Comparison of ENCODE assay signal across 20 cellular contexts in the genomic region with DNA sequence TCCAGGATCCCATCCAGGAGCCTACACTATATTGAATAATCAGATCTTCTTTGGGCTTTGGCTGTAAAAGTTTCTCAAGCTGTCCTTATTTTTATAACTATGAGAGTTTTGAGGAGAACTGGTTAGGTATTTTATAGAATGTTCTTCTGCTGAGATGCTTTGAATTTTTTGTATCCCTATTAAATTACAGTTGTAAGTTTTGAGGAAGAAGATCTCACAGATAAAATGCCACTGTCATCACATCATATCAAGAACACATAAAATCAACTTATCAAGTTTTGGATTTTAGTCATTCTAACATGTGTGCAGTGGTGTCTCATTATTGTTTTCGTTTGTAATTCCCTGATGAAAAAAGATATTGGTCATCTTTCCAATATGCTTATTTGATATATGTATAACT.
DNase-seq lines count a peak whose midpoint lies in the region; ATAC-seq, FAIRE-seq and TF ChIP-seq lines count a peak whose summit lies in the region.
"Had no signal": no experiment of that assay in that cellular context is flagged by ENCODE, and none has a peak within 500 bp of the region (broad histone marks: within the 10 kb centered on the region; RNA-seq: fewer than 3 reads in every experiment).

No MANE protein-coding gene starts in this region.

- no peak for ATAC-seq in GM18909 (IDR thresholded peaks at IDR 0.05; ENCODE audit: poor library complexity, unreplicated experiment)
- ATAC-seq in HG02973 (IDR thresholded peaks at IDR 0.05; ENCODE audit: unreplicated experiment), result no peak
- ATAC-seq: HCT116, HepG2 had no signal

- H3K23ac ChIP-seq in mesenchymal stem cell (ENCODE audit: low read length in 2 of 2), result no peak overlapping the region

- H3K36me3 ChIP-seq in astrocyte (ENCODE audit: insufficient read depth, low read length) (no peaks in the 10 kb centered on the region), mesenchymal stem cell (ENCODE audit: control insufficient read depth in 1 of 2, insufficient read depth in 2 of 2, low read depth in 1 of 2, low read length in 2 of 2) (no peaks in the 10 kb centered on the region), osteoblast (ENCODE audit: insufficient read depth, low read length) (no peaks in the 10 kb centered on the region), WERI-Rb-1 (no peaks in the 10 kb centered on the region)
- H3K36me3 ChIP-seq: BLaER1 had no signal

- no peaks in the 10 kb centered on the region for H3K27me3 ChIP-seq in astrocyte (ENCODE audit: insufficient read depth, low read length)
- H3K27me3 ChIP-seq in mesenchymal stem cell (ENCODE audit: control insufficient read depth in 1 of 2, insufficient read depth in 1 of 2, low read length in 2 of 2), result no peaks in the 10 kb centered on the region
- H3K27me3 ChIP-seq in osteoblast (ENCODE audit: insufficient read depth, low read length), result no peaks in the 10 kb centered on the region
- no peaks in the 10 kb centered on the region for H3K27me3 ChIP-seq in WERI-Rb-1 (ENCODE audit: insufficient read depth, low read depth, severe bottlenecking)
- H3K27me3 ChIP-seq: BLaER1 had no signal

- H3K14ac ChIP-seq in mesenchymal stem cell (ENCODE audit: low read length in 2 of 2), result no peak overlapping the region

- no peaks in the 10 kb centered on the region for H3K79me1 ChIP-seq in mesenchymal stem cell (replicated peaks; ENCODE audit: low read length, poor library complexity, severe bottlenecking)

- no peak overlapping the region for H2BK15ac ChIP-seq in mesenchymal stem cell (ENCODE audit: low read depth, poor library complexity, severe bottlenecking)

- H3K9me3 ChIP-seq in astrocyte (ENCODE audit: insufficient read depth, low read depth, low read length) (no peaks in the 10 kb centered on the region), mesenchymal stem cell (ENCODE audit: control insufficient read depth, low read length) (peaks cover 12% of the 10 kb centered on the region), osteoblast (ENCODE audit: low read depth, low read length) (no peaks in the 10 kb centered on the region), WERI-Rb-1 (ENCODE audit: severe bottlenecking) (no peaks in the 10 kb centered on the region)
- H3K9me3 ChIP-seq: BLaER1 had no signal

- H3K9me3 Mint-ChIP-seq in astrocyte (ENCODE audit: unreplicated experiment), result peaks cover 8% of the 10 kb centered on the region
- H3K9me3 Mint-ChIP-seq: HFFc6 had no signal

- H3K4me1 ChIP-seq in astrocyte (ENCODE audit: insufficient read depth, low read length) (no peaks in the 10 kb centered on the region), mesenchymal stem cell (ENCODE audit: control insufficient read depth, insufficient read depth, low read depth, low read length) (no peaks in the 10 kb centered on the region), osteoblast (ENCODE audit: insufficient read depth, low read length) (no peaks in the 10 kb centered on the region)
- H3K4me1 ChIP-seq: BLaER1 had no signal

- H3K79me2 ChIP-seq in astrocyte (ENCODE audit: insufficient read depth, low read length), result no peaks in the 10 kb centered on the region
- H3K79me2 ChIP-seq in osteoblast (ENCODE audit: insufficient read depth, low read length), result no peaks in the 10 kb centered on the region

- peak; percentile 47 for DNase-seq in EL
- DNase-seq in astrocyte (ENCODE audit: low read depth), result no peak
- no peak for DNase-seq in mesenchymal stem cell
- DNase-seq in osteoblast (ENCODE audit: insufficient read length, low spot score, missing footprints), result no peak
- DNase-seq in WERI-Rb-1, result no peak
- DNase-seq: AML-193; Calu3; CD4-positive, alpha-beta memory T cell; GF-D8; GOT3; H7; HFFc6; KBM-7 had no signal

- H4K20me1 ChIP-seq in astrocyte (ENCODE audit: insufficient read depth, low read length), result no peaks in the 10 kb centered on the region
- no peaks in the 10 kb centered on the region for H4K20me1 ChIP-seq in osteoblast (ENCODE audit: insufficient read depth, low read length)
- H4K20me1 ChIP-seq: BLaER1 had no signal

- no peak overlapping the region for H4K91ac ChIP-seq in mesenchymal stem cell (ENCODE audit: low read length)

- no peaks in the 10 kb centered on the region for H3K4me1 Mint-ChIP-seq in astrocyte (ENCODE audit: low read depth, unreplicated experiment)
- H3K4me1 Mint-ChIP-seq: CD14-positive monocyte; CD4-positive, alpha-beta memory T cell; IgD-negative memory B cell had no signal

- peak overlapping the region; percentile 31 for H2BK5ac ChIP-seq in mesenchymal stem cell (ENCODE audit: low read depth, low read length, poor library complexity, severe bottlenecking)

- H3K9ac ChIP-seq in astrocyte (ENCODE audit: low read length), result no peak overlapping the region
- no peak overlapping the region for H3K9ac ChIP-seq in mesenchymal stem cell (ENCODE audit: low read length)
- H3K9ac ChIP-seq: BLaER1 had no signal

- WGBS in mesenchymal stem cell, result no CpG with 5 or more reads among the region's 1 CpG

- FAIRE-seq in astrocyte (lab: Jason Lieb, UNC), result peak; percentile 32
- FAIRE-seq: HepG2 had no signal

- H3K4me2 ChIP-seq in astrocyte (ENCODE audit: low read length) (no peak overlapping the region), mesenchymal stem cell (ENCODE audit: low read length, poor library complexity, severe bottlenecking) (no peak overlapping the region), osteoblast (ENCODE audit: insufficient read depth, low read length) (no peak overlapping the region)
- H3K4me2 ChIP-seq: BLaER1 had no signal

- no peak overlapping the region for H3K4me3 ChIP-seq in astrocyte (ENCODE audit: insufficient read depth, low read depth, low read length)
- H3K4me3 ChIP-seq in mesenchymal stem cell (ENCODE audit: insufficient read depth in 1 of 2, low read depth in 1 of 2, low read length in 2 of 2), result no peak overlapping the region
- no peak overlapping the region for H3K4me3 ChIP-seq in osteoblast (ENCODE audit: insufficient read depth, low read length)
- no peak overlapping the region for H3K4me3 ChIP-seq in WERI-Rb-1 (ENCODE audit: low read depth, low read length)
- H3K4me3 ChIP-seq: BLaER1 had no signal

- H2AFZ ChIP-seq in astrocyte (ENCODE audit: low read depth, low read length), result no peak overlapping the region
- no peak overlapping the region for H2AFZ ChIP-seq in mesenchymal stem cell (ENCODE audit: low read depth, low read length)
- H2AFZ ChIP-seq in osteoblast (ENCODE audit: low read length), result no peak overlapping the region

- H3K27ac ChIP-seq in astrocyte (ENCODE audit: low read depth, low read length) (no peak overlapping the region), mesenchymal stem cell (ENCODE audit: low read length, poor library complexity, severe bottlenecking) (no peak overlapping the region), osteoblast (ENCODE audit: low read depth, low read length) (no peak overlapping the region), WERI-Rb-1 (no peak overlapping the region)
- H3K27ac ChIP-seq: BLaER1 had no signal

- no peaks in the 10 kb centered on the region for H3K36me3 Mint-ChIP-seq in astrocyte (ENCODE audit: low read depth, unreplicated experiment)
- H3K36me3 Mint-ChIP-seq: CD14-positive monocyte; CD4-positive, alpha-beta memory T cell; IgD-negative memory B cell had no signal

- no peak overlapping the region for H3K27ac Mint-ChIP-seq in astrocyte (ENCODE audit: unreplicated experiment)
- H3K27ac Mint-ChIP-seq: CD14-positive monocyte; CD4-positive, alpha-beta memory T cell; HFFc6; IgD-negative memory B cell had no signal

- H2AK5ac ChIP-seq in mesenchymal stem cell (ENCODE audit: low read length, severe bottlenecking), result no peak overlapping the region

- H2BK12ac ChIP-seq in mesenchymal stem cell (ENCODE audit: low read length in 2 of 2), result no peak overlapping the region

- H3K27me3 Mint-ChIP-seq in astrocyte (ENCODE audit: low read depth, unreplicated experiment), result no peaks in the 10 kb centered on the region
- H3K27me3 Mint-ChIP-seq: CD4-positive, alpha-beta memory T cell; IgD-negative memory B cell had no signal

- H3K18ac ChIP-seq in mesenchymal stem cell (ENCODE audit: low read depth in 1 of 2, low read length in 2 of 2), result no peak overlapping the region

- H3K4me3 Mint-ChIP-seq in astrocyte (ENCODE audit: unreplicated experiment), result no peak overlapping the region
- H3K4me3 Mint-ChIP-seq: CD14-positive monocyte; CD4-positive, alpha-beta memory T cell; HFFc6; IgD-negative memory B cell had no signal

- TF ChIP-seq CTCF in astrocyte (IDR thresholded peaks at IDR 0.05; ENCODE audit: insufficient read depth, low read depth, low read length) (no peak), osteoblast (IDR thresholded peaks at IDR 0.05; ENCODE audit: extremely low read depth, low read depth, low read length) (no peak), WERI-Rb-1 (IDR thresholded peaks at IDR 0.05; ENCODE audit: low read depth, low read length) (no peak)

- no peak overlapping the region for H4K8ac ChIP-seq in mesenchymal stem cell (ENCODE audit: low read length)

- no peak overlapping the region for H2BK120ac ChIP-seq in mesenchymal stem cell (ENCODE audit: low read depth, low read length)

- H3K4ac ChIP-seq in mesenchymal stem cell (ENCODE audit: low read depth in 1 of 2, low read length in 2 of 2), result no peak overlapping the region
